8 cellular contexts compared by ENCODE assay signal in genomic region chr12:6535960-6536847, GRCh38. TPM values are rescaled to one million over a fixed set of nuclear protein-coding genes. Genes with fewer than 3 reads are reported as not detected.
DNase-seq lines count a peak whose midpoint lies in the region; ATAC-seq and TF ChIP-seq lines count a peak whose summit lies in the region.

No MANE protein-coding gene starts in this region.

- intact Hi-C loops in thyroid gland (cut with DNase I) = loop anchor here (2.0 to 10.0 kb wide), 5 partner anchors 43 to 311 kb away; partner anchors contain the start of gene MRPL51

- TF ChIP-seq CTCF in thyroid gland (IDR thresholded peaks at IDR 0.05) = no peak

- peak overlapping the region; percentile 66 to 90 (median 87) for H3K4me3 ChIP-seq in thyroid gland (replicated peaks in 1 of 3)

- WGBS in thyroid gland, 2 donors = 60 to 77% methylated on average over 10 of the region's 10 CpGs

- H3K36me3 Mint-ChIP-seq in activated naive CD8-positive, alpha-beta T cell = peaks cover 6% of the 10 kb centered on the region

- peak overlapping the region; percentile 94 for H3K27ac Mint-ChIP-seq in activated naive CD8-positive, alpha-beta T cell

- DNase-seq in activated naive CD4-positive, alpha-beta T cell treated with Interleukin-2 at 50 U/mL for 16 hours = peak; percentile 16
- DNase-seq in activated naive CD4-positive, alpha-beta T cell (lab: John Stamatoyannopoulos, UW) = no peak
- DNase-seq in kidney tubule cell (ENCODE audit: low spot score) = peak; percentile 33
- DNase-seq in thyroid gland = no peak
- no peak for DNase-seq in glomerular visceral epithelial cell (ENCODE audit: extremely low spot score)

- no peak for ATAC-seq in GM18909 (IDR thresholded peaks at IDR 0.05; ENCODE audit: poor library complexity, unreplicated experiment)
- no peak for ATAC-seq in GM21390 (IDR thresholded peaks at IDR 0.05; ENCODE audit: unreplicated experiment)

- peaks cover 24 to 30% of the 10 kb centered on the region in 2 donors for H3K36me3 ChIP-seq in thyroid gland

- peaks cover 47% of the 10 kb centered on the region for H3K4me1 Mint-ChIP-seq in activated naive CD8-positive, alpha-beta T cell (ENCODE audit: low read depth)

- H3K27me3 ChIP-seq in thyroid gland = no peaks in the 10 kb centered on the region

- no peaks in the 10 kb centered on the region for H3K27me3 Mint-ChIP-seq in activated naive CD8-positive, alpha-beta T cell

- H3K4me3 Mint-ChIP-seq in activated naive CD8-positive, alpha-beta T cell = peak overlapping the region; percentile 96

- no peak for TF ChIP-seq POLR2A in thyroid gland (IDR thresholded peaks at IDR 0.05)

- H3K9me3 Mint-ChIP-seq in activated naive CD8-positive, alpha-beta T cell (ENCODE audit: low read depth) = no peaks in the 10 kb centered on the region

- peaks cover 42 to 54% of the 10 kb centered on the region in 2 donors for H3K4me1 ChIP-seq in thyroid gland

- H3K9me3 ChIP-seq in thyroid gland = no peaks in the 10 kb centered on the region

- H3K27ac ChIP-seq in thyroid gland = peak overlapping the region; percentile 85 to 93 (median 90)

RNA-seq across cellular contexts. Expression of gene GAPDH, which starts 1.9 kb away (rescaled TPM):
- total RNA-seq in thyroid gland = 1,000 to 10,000 TPM; 1,191 to 3,596 (median 1,852) TPM

RNA-seq across cellular contexts. Expression of gene IFFO1, which starts 19.6 kb away (rescaled TPM):
- total RNA-seq in thyroid gland = 10 to 100 TPM in 1 of 4 donors, 1 to 10 TPM in 3; 5.0 to 10.2 (median 7.5) TPM

RNA-seq across cellular contexts. Expression of gene NOP2, which starts 31.9 kb away (rescaled TPM):
- 10 to 100 TPM; 23.0 to 50.8 (median 35.6) TPM for total RNA-seq in thyroid gland

RNA-seq across cellular contexts. Expression of gene NCAPD2, which starts 42.3 kb away (rescaled TPM):
- 10 to 100 TPM; 22.4 to 31.8 (median 28.6) TPM for total RNA-seq in thyroid gland

RNA-seq across cellular contexts. Expression of gene MRPL51, which starts 43.1 kb away (rescaled TPM):
- 10 to 100 TPM; 16.7 to 84.6 (median 46.9) TPM for total RNA-seq in thyroid gland

Comparison
In these comparisons a context has a peak if more than half of its experiments do, and no peak if none do; other contexts are left out.
1. DNase-seq: peak in activated naive CD4-positive, alpha-beta T cell treated with Interleukin-2 at 50 U/mL for 16 hours (single experiment) and kidney tubule cell (single experiment); none in activated naive CD4-positive, alpha-beta T cell (0 of 4), thyroid gland (0 of 2) and glomerular visceral epithelial cell (single experiment).